Comparison of ENCODE assay signal across 13 cellular contexts in genomic region chr12:114669501-114670256, GRCh38. TPM values are rescaled to one million over a fixed set of nuclear protein-coding genes. Genes with fewer than 3 reads are reported as not detected.
DNase-seq lines count a peak whose midpoint lies in the region; ATAC-seq and TF ChIP-seq lines count a peak whose summit lies in the region.
"Had no signal": no experiment of that assay in that cellular context is flagged by ENCODE, and none has a peak within 500 bp of the region (broad histone marks: within the 10 kb centered on the region; RNA-seq: fewer than 3 reads in every experiment).

No MANE protein-coding gene starts in this region.

- H3K4me1 Mint-ChIP-seq in MCF 10A (ENCODE audit: insufficient read depth, unreplicated experiment), result peaks cover 7% of the 10 kb centered on the region
- H3K4me1 Mint-ChIP-seq in brain, result peaks cover 30% of the 10 kb centered on the region
- H3K4me1 Mint-ChIP-seq in naive thymus-derived CD8-positive, alpha-beta T cell, result peaks cover 0 to 11% (median 6%) of the 10 kb centered on the region in 4 donors

- peak overlapping the region; percentile 85 to 97 for H3K27ac ChIP-seq in breast epithelium
- H3K27ac ChIP-seq in right lobe of liver, result peak overlapping the region; percentile 16 to 83 (median 66)
- H3K27ac ChIP-seq: colonic mucosa, HL-60 had no signal

- intact Hi-C loops in breast epithelium (cut with DNase I; ENCODE audit: low total_unique reads), result loop anchor here (1.0 to 10.0 kb wide), 4 partner anchors 14 to 1245 kb away; no protein-coding TSS in a partner anchor
- intact Hi-C loops in MCF 10A (cut with micrococcal nuclease), result no loop called here
- intact Hi-C loops in right lobe of liver (cut with DNase I), result loop anchor here (5.0 to 10.0 kb wide), 3 partner anchors 965 to 1245 kb away; no protein-coding TSS in a partner anchor
- intact Hi-C loops in head of caudate nucleus (cut with DNase I), result no loop called here

- no peak for TF ChIP-seq POLR2A in breast epithelium (IDR thresholded peaks at IDR 0.05)
- TF ChIP-seq POLR2A in right lobe of liver (IDR thresholded peaks at IDR 0.05), result no peak

- H3K27me3 ChIP-seq in breast epithelium, result peaks cover 0 to 8% of the 10 kb centered on the region in 2 donors
- peaks cover 0 to 6% of the 10 kb centered on the region in 2 donors for H3K27me3 ChIP-seq in right lobe of liver

- peaks cover 18% of the 10 kb centered on the region for H3K36me3 Mint-ChIP-seq in MCF 10A (ENCODE audit: insufficient read depth, unreplicated experiment)
- H3K36me3 Mint-ChIP-seq in brain, result peaks cover 9% of the 10 kb centered on the region
- peaks cover 0 to 5% (median 4%) of the 10 kb centered on the region in 3 donors for H3K36me3 Mint-ChIP-seq in naive thymus-derived CD8-positive, alpha-beta T cell

- no peaks in the 10 kb centered on the region for H3K36me3 ChIP-seq in breast epithelium
- peaks cover 0 to 30% (median 8%) of the 10 kb centered on the region in 4 donors for H3K36me3 ChIP-seq in right lobe of liver
- H3K36me3 ChIP-seq: colonic mucosa had no signal

- TF ChIP-seq CTCF in breast epithelium (IDR thresholded peaks at IDR 0.05), result no peak
- no peak for TF ChIP-seq CTCF in MCF 10A (IDR thresholded peaks at IDR 0.05; ENCODE audit: unreplicated experiment)
- no peak for TF ChIP-seq CTCF in brain (conservative IDR thresholded peaks at IDR 0.05)
- TF ChIP-seq CTCF in right lobe of liver (IDR thresholded peaks at IDR 0.05), result no peak

- CTCF ChIA-PET in MCF 10A (lab: Yijun Ruan, JAX), result interaction anchor here (0.6 to 2.0 kb wide), 6 partner anchors 14 to 689 kb away, joined by 3 to 7 read pairs (median 3); partner anchors contain the start of gene TBX3

- BruUV-seq in MCF 10A (replicated peaks; lab: Mats Ljungman, UMichigan), result no TSS peak

- ATAC-seq in right lobe of liver, result peak; percentile 4 to 40 (median 22)
- no peak for ATAC-seq in HG02884 (IDR thresholded peaks at IDR 0.05; ENCODE audit: unreplicated experiment)
- ATAC-seq in naive thymus-derived CD8-positive, alpha-beta T cell, result no peak

- POLR2A ChIA-PET in MCF 10A (lab: Yijun Ruan, JAX), result interaction anchor here (1.3 to 2.7 kb wide), 2 partner anchors 12 to 14 kb away, joined by 4 to 13 read pairs; partner anchors contain the start of gene TBX3
- POLR2A ChIA-PET in naive thymus-derived CD8-positive, alpha-beta T cell (lab: Charles Lee), result no interaction called here

- no peak overlapping the region for H3K27ac Mint-ChIP-seq in MCF 10A (ENCODE audit: low read depth, unreplicated experiment)
- H3K27ac Mint-ChIP-seq in brain, result peak overlapping the region in 1 of 5 experiments; percentile 6
- H3K27ac Mint-ChIP-seq in naive thymus-derived CD8-positive, alpha-beta T cell, result no peak overlapping the region
- H3K27ac Mint-ChIP-seq: activated T-cell treated with anti-CD3 and anti-CD28 coated beads, Interleukin-2, amount 50 U/mL, for 24 hours had no signal

- H3K9me3 ChIP-seq in breast epithelium (no peaks in the 10 kb centered on the region), right lobe of liver (no peaks in the 10 kb centered on the region)
- H3K9me3 ChIP-seq: colonic mucosa had no signal

- H3K4me1 ChIP-seq in breast epithelium, result peaks cover 0 to 13% of the 10 kb centered on the region in 2 donors
- peaks cover 0 to 24% (median 0%) of the 10 kb centered on the region in 4 donors for H3K4me1 ChIP-seq in right lobe of liver

- no peak for DNase-seq in breast epithelium (ENCODE audit: low spot score in 2 of 2)
- DNase-seq in MCF 10A (ENCODE audit: unreplicated experiment), result no peak
- no peak for DNase-seq in right lobe of liver
- DNase-seq in ureter (ENCODE audit: low spot score), result peak; percentile 69
- no peak for DNase-seq in naive thymus-derived CD8-positive, alpha-beta T cell
- no peak for DNase-seq in head of caudate nucleus
- DNase-seq: ACHN; activated T-cell treated with anti-CD3 and anti-CD28 coated beads, Interleukin-2, amount 50 U/mL, for 24 hours; colonic mucosa had no signal

- H3K4me3 ChIP-seq in breast epithelium, result peak overlapping the region; percentile 33 to 84 (median 52)
- peak overlapping the region; percentile 32 to 57 (median 46) for H3K4me3 ChIP-seq in right lobe of liver
- H3K4me3 ChIP-seq: colonic mucosa had no signal

- no peaks in the 10 kb centered on the region for H3K9me3 Mint-ChIP-seq in MCF 10A (ENCODE audit: unreplicated experiment)
- peaks cover 0 to 7% (median 0%) of the 10 kb centered on the region in 5 experiments for H3K9me3 Mint-ChIP-seq in brain
- H3K9me3 Mint-ChIP-seq in naive thymus-derived CD8-positive, alpha-beta T cell, result peaks cover 0 to 5% (median 0%) of the 10 kb centered on the region in 9 donors
- H3K9me3 Mint-ChIP-seq: activated T-cell treated with anti-CD3 and anti-CD28 coated beads, Interleukin-2, amount 50 U/mL, for 24 hours had no signal

- 18% methylated on average over 21 of the region's 31 CpGs for WGBS in right lobe of liver (ENCODE audit: insufficient coverage, low coverage, low lambda C conversion rate, missing lambda C conversion rate)

- no peak overlapping the region for H3K4me3 Mint-ChIP-seq in MCF 10A (ENCODE audit: unreplicated experiment)
- H3K4me3 Mint-ChIP-seq in brain, result peak overlapping the region in 3 of 5 experiments; percentile 34 to 75 (median 43)
- H3K4me3 Mint-ChIP-seq in naive thymus-derived CD8-positive, alpha-beta T cell, result peak overlapping the region in 2 of 10 donors; percentile 10 to 12
- H3K4me3 Mint-ChIP-seq: activated T-cell treated with anti-CD3 and anti-CD28 coated beads, Interleukin-2, amount 50 U/mL, for 24 hours had no signal

- H3K27me3 Mint-ChIP-seq in MCF 10A (ENCODE audit: insufficient read depth, unreplicated experiment) (no peaks in the 10 kb centered on the region), brain (peaks cover 100% of the 10 kb centered on the region)
- H3K27me3 Mint-ChIP-seq in naive thymus-derived CD8-positive, alpha-beta T cell, result peaks cover 35 to 73% (median 56%) of the 10 kb centered on the region in 5 donors

RNA-seq across cellular contexts. Expression of gene TBX3, which starts 14.3 kb away (rescaled TPM):
- total RNA-seq in breast epithelium (100 to 1,000 TPM in 1 of 3 donors, 10 to 100 TPM in 2; 21.3 to 115 (median 78.3) TPM), MCF 10A (2022) (6.6 and 8.0 TPM in 2 replicates), right lobe of liver (10 to 100 TPM; 15.6 to 44.0 (median 27.8) TPM), ureter (251 TPM)
- polyA plus RNA-seq in brain (ENCODE audit: insufficient read depth, low read depth, low replicate concordance), result 5.1 TPM
- total RNA-seq in naive thymus-derived CD8-positive, alpha-beta T cell, result not detected
- not detected for polyA plus RNA-seq in naive thymus-derived CD8-positive, alpha-beta T cell
- total RNA-seq: T-helper 1 cell treated with Interleukin-12 subunit alpha and Interleukin-12 subunit beta and Interleukin-4 antibody, amounts not matched to agents 30 ng/mL and 1 ng/mL, for 36 hours had no signal

Comparison
In these comparisons a context has a peak if more than half of its experiments do, and no peak if none do; other contexts are left out.
1. intact Hi-C loops: an anchor here in breast epithelium (1.0 to 10.0 kb wide) and right lobe of liver (5.0 to 10.0 kb wide); none called in MCF 10A and head of caudate nucleus.
2. ATAC-seq: peak in right lobe of liver (4 of 4); none in HG02884 (single experiment) and naive thymus-derived CD8-positive, alpha-beta T cell (0 of 2).